16 cellular contexts compared by ENCODE assay signal in the genomic region with DNA sequence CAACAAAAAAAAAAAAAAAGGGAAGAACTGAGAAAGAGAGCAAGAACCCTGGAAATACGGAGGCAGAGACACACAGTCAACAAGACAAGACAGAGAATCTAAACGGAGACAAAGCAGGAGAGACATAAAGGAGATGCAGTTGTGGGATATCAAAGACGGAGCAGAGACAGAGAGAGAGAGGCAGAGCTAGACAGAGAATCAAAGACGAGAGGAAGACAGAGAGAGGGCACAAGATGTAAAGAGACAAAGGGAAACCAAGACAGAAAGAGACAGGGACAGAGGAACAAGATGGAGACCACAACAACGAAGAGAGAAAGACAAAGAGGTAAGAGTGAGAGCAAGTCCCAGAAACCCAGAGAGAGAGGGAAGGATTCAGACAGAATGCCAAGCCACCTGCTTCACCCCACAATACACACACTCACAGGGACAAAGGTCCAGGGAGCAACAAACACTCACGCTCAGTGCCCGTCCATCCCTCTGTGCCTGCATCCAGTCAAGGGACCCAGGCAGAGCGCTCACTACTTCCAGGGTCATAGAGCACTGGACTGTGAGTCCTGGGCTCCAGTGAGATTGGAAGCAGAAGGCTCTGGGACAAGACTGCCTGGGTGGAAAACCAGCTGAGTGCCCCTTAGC.
A peak's percentile ranks its signal among the peaks of the same experiment; 100 is the strongest.
DNase-seq lines count a peak whose midpoint lies in the region; ATAC-seq and TF ChIP-seq lines count a peak whose summit lies in the region.
"Had no signal": no experiment of that assay in that cellular context is flagged by ENCODE, and none has a peak within 500 bp of the region (broad histone marks: within the 10 kb centered on the region; RNA-seq: fewer than 3 reads in every experiment).

No MANE protein-coding gene starts in this region.

- peaks cover 63% of the 10 kb centered on the region for H3K4me1 Mint-ChIP-seq in activated naive CD4-positive, alpha-beta T cell treated with anti-CD3 and anti-CD28 coated beads, Interleukin-2, amount 10 ng/mL, durations not matched to agents 7 days and 5 days
- peaks cover 31% of the 10 kb centered on the region for H3K4me1 Mint-ChIP-seq in activated naive CD8-positive, alpha-beta T cell treated with anti-CD3 and anti-CD28 coated beads, Interleukin-2, amount 10 ng/mL, durations not matched to agents 7 days and 5 days
- peaks cover 48% of the 10 kb centered on the region for H3K4me1 Mint-ChIP-seq in stimulated activated naive CD8-positive, alpha-beta T cell treated with anti-CD3 and anti-CD28 coated beads, Interleukin-15, amount 100 ng/mL, for 72 hours
- H3K4me1 Mint-ChIP-seq in MCF 10A (ENCODE audit: insufficient read depth, unreplicated experiment), result no peaks in the 10 kb centered on the region

- intact Hi-C loops in MCF 10A (cut with micrococcal nuclease), result no loop called here

- H3K36me3 ChIP-seq in KOPT-K1 (ENCODE audit: insufficient read depth, low read length), result no peaks in the 10 kb centered on the region
- H3K36me3 ChIP-seq: pancreas, thyroid gland had no signal

- no peak for ATAC-seq in activated naive CD8-positive, alpha-beta T cell treated with anti-CD3 and anti-CD28 coated beads, Interleukin-2, amount 10 ng/mL, durations not matched to agents 7 days and 5 days (ENCODE audit: low read depth)
- ATAC-seq in stimulated activated naive CD8-positive, alpha-beta T cell treated with anti-CD3 and anti-CD28 coated beads, Interleukin-15, amount 100 ng/mL, for 72 hours, result no peak
- no peak for ATAC-seq in GM21717 (IDR thresholded peaks at IDR 0.05; ENCODE audit: unreplicated experiment)
- ATAC-seq: pancreas had no signal

- no peaks in the 10 kb centered on the region for H3K9me3 Mint-ChIP-seq in activated naive CD4-positive, alpha-beta T cell treated with anti-CD3 and anti-CD28 coated beads, Interleukin-2, amount 10 ng/mL, durations not matched to agents 7 days and 5 days
- no peaks in the 10 kb centered on the region for H3K9me3 Mint-ChIP-seq in activated naive CD8-positive, alpha-beta T cell treated with anti-CD3 and anti-CD28 coated beads, Interleukin-2, amount 10 ng/mL, durations not matched to agents 7 days and 5 days
- no peaks in the 10 kb centered on the region for H3K9me3 Mint-ChIP-seq in stimulated activated naive CD8-positive, alpha-beta T cell treated with anti-CD3 and anti-CD28 coated beads, Interleukin-15, amount 100 ng/mL, for 72 hours
- no peaks in the 10 kb centered on the region for H3K9me3 Mint-ChIP-seq in MCF 10A (ENCODE audit: unreplicated experiment)

- no peak for DNase-seq in activated naive CD4-positive, alpha-beta T cell treated with anti-CD3 and anti-CD28 coated beads, Interleukin-2, amount 10 ng/mL, durations not matched to agents 7 days and 5 days
- no peak for DNase-seq in activated naive CD4-positive, alpha-beta T cell treated with Interleukin-2 at 50 U/mL for 16 hours
- no peak for DNase-seq in activated naive CD8-positive, alpha-beta T cell treated with anti-CD3 and anti-CD28 coated beads, Interleukin-2, amount 10 ng/mL, durations not matched to agents 7 days and 5 days
- DNase-seq in stimulated activated naive CD8-positive, alpha-beta T cell treated with anti-CD3 and anti-CD28 coated beads, Interleukin-15, amount 100 ng/mL, for 72 hours, result no peak
- DNase-seq in MCF 10A (ENCODE audit: unreplicated experiment), result no peak
- DNase-seq: amygdala; DMS153; effector memory CD4-positive, alpha-beta T cell; hypothalamus; NCI-H2029; pancreas; PC-9; stimulated activated CD4-positive, alpha-beta T cell treated with anti-CD3 and anti-CD28 coated beads, Interleukin-4, amount 100 ng/mL, for 24 hours; thyroid gland had no signal

- peak overlapping the region; percentile 97 for H3K27ac ChIP-seq in KOPT-K1 (ENCODE audit: low read depth, low read length, poor library complexity, severe bottlenecking)
- H3K27ac ChIP-seq: pancreas, PC-9, thyroid gland had no signal

- BruUV-seq in MCF 10A (replicated peaks; lab: Mats Ljungman, UMichigan), result no TSS peak

- peaks cover 17% of the 10 kb centered on the region for H3K27me3 Mint-ChIP-seq in activated naive CD4-positive, alpha-beta T cell treated with anti-CD3 and anti-CD28 coated beads, Interleukin-2, amount 10 ng/mL, durations not matched to agents 7 days and 5 days
- H3K27me3 Mint-ChIP-seq in activated naive CD8-positive, alpha-beta T cell treated with anti-CD3 and anti-CD28 coated beads, Interleukin-2, amount 10 ng/mL, durations not matched to agents 7 days and 5 days, result peaks cover 2% of the 10 kb centered on the region
- no peaks in the 10 kb centered on the region for H3K27me3 Mint-ChIP-seq in stimulated activated naive CD8-positive, alpha-beta T cell treated with anti-CD3 and anti-CD28 coated beads, Interleukin-15, amount 100 ng/mL, for 72 hours
- peaks cover 49% of the 10 kb centered on the region for H3K27me3 Mint-ChIP-seq in MCF 10A (ENCODE audit: insufficient read depth, unreplicated experiment)

- H3K9me3 ChIP-seq in KOPT-K1 (ENCODE audit: insufficient read depth, low read length, poor library complexity, severe bottlenecking), result no peaks in the 10 kb centered on the region
- H3K9me3 ChIP-seq: pancreas, thyroid gland had no signal

- POLR2A ChIA-PET in activated naive CD8-positive, alpha-beta T cell treated with anti-CD3 and anti-CD28 coated beads, Interleukin-2, amount 10 ng/mL, durations not matched to agents 7 days and 5 days (lab: Charles Lee), result interaction anchor here (1.2 to 1.7 kb wide), 2 partner anchors 19 to 20 kb away, joined by 3 to 7 read pairs; no protein-coding TSS in a partner anchor
- POLR2A ChIA-PET in MCF 10A (lab: Yijun Ruan, JAX), result no interaction called here

- peak overlapping the region; percentile 13 for H3K4me3 Mint-ChIP-seq in activated naive CD4-positive, alpha-beta T cell treated with anti-CD3 and anti-CD28 coated beads, Interleukin-2, amount 10 ng/mL, durations not matched to agents 7 days and 5 days
- peak overlapping the region; percentile 64 for H3K4me3 Mint-ChIP-seq in activated naive CD8-positive, alpha-beta T cell treated with anti-CD3 and anti-CD28 coated beads, Interleukin-2, amount 10 ng/mL, durations not matched to agents 7 days and 5 days
- H3K4me3 Mint-ChIP-seq in stimulated activated naive CD8-positive, alpha-beta T cell treated with anti-CD3 and anti-CD28 coated beads, Interleukin-15, amount 100 ng/mL, for 72 hours, result peak overlapping the region; percentile 32 to 53
- H3K4me3 Mint-ChIP-seq in MCF 10A (ENCODE audit: unreplicated experiment), result no peak overlapping the region

- peak overlapping the region; percentile 79 for H3K27ac Mint-ChIP-seq in activated naive CD4-positive, alpha-beta T cell treated with anti-CD3 and anti-CD28 coated beads, Interleukin-2, amount 10 ng/mL, durations not matched to agents 7 days and 5 days
- peak overlapping the region; percentile 81 for H3K27ac Mint-ChIP-seq in activated naive CD8-positive, alpha-beta T cell treated with anti-CD3 and anti-CD28 coated beads, Interleukin-2, amount 10 ng/mL, durations not matched to agents 7 days and 5 days
- H3K27ac Mint-ChIP-seq in stimulated activated naive CD8-positive, alpha-beta T cell treated with anti-CD3 and anti-CD28 coated beads, Interleukin-15, amount 100 ng/mL, for 72 hours, result peak overlapping the region; percentile 14 to 93
- H3K27ac Mint-ChIP-seq in MCF 10A (ENCODE audit: low read depth, unreplicated experiment), result no peak overlapping the region

- no peaks in the 10 kb centered on the region for H3K36me3 Mint-ChIP-seq in activated naive CD4-positive, alpha-beta T cell treated with anti-CD3 and anti-CD28 coated beads, Interleukin-2, amount 10 ng/mL, durations not matched to agents 7 days and 5 days
- H3K36me3 Mint-ChIP-seq in activated naive CD8-positive, alpha-beta T cell treated with anti-CD3 and anti-CD28 coated beads, Interleukin-2, amount 10 ng/mL, durations not matched to agents 7 days and 5 days, result peaks cover 3% of the 10 kb centered on the region
- H3K36me3 Mint-ChIP-seq in MCF 10A (ENCODE audit: insufficient read depth, unreplicated experiment), result no peaks in the 10 kb centered on the region

- no peak for TF ChIP-seq CTCF in MCF 10A (IDR thresholded peaks at IDR 0.05; ENCODE audit: unreplicated experiment)

- CTCF ChIA-PET in activated naive CD4-positive, alpha-beta T cell treated with anti-CD3 and anti-CD28 coated beads, Interleukin-2, amount 10 ng/mL, durations not matched to agents 7 days and 5 days (lab: Charles Lee), result interaction anchor here (1.1 to 1.4 kb wide), 2 partner anchors 8 to 130 kb away, joined by 3 to 4 read pairs; no protein-coding TSS in a partner anchor
- CTCF ChIA-PET in MCF 10A (lab: Yijun Ruan, JAX), result interaction anchor here (0.6 to 0.7 kb wide), 2 partner anchors 39 to 48 kb away, joined by 3 to 4 read pairs; no protein-coding TSS in a partner anchor
